ENCODE assay signal across 13 cellular contexts in the genomic region with DNA sequence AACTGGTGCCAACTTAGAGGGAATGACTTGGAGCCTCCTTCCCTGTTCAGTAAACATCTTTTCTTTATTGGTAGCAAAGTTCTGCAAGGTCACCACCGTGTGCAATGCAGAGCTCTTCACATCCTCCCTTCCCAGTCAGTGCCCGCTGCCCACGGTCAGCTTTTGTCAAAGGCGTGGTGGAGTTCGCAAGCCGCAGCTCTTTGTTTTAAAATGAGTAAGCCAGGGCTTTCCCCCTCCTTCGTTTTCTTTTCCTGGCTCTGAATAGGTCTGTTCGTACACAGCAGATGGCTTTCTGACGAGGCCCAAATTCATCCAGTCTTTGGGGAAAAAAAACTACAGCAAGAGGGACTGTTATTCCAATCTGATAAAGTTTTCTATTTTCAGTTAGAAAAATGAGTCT.
DNase-seq lines count a peak whose midpoint lies in the region; ATAC-seq and TF ChIP-seq lines count a peak whose summit lies in the region.
"Had no signal": no experiment of that assay in that cellular context is flagged by ENCODE, and none has a peak within 500 bp of the region (broad histone marks: within the 10 kb centered on the region; RNA-seq: fewer than 3 reads in every experiment).

No MANE protein-coding gene starts in this region.

- H3K4me1 Mint-ChIP-seq in CD8-positive, alpha-beta T cell (ENCODE audit: low read depth) = no peaks in the 10 kb centered on the region

- H3K9me3 ChIP-seq in right atrium auricular region (no peaks in the 10 kb centered on the region), A673 (ENCODE audit: low read depth, low read length, poor library complexity, severe bottlenecking) (no peaks in the 10 kb centered on the region)
- no peaks in the 10 kb centered on the region for H3K9me3 ChIP-seq in CD8-positive, alpha-beta T cell (ENCODE audit: low read length)
- H3K9me3 ChIP-seq: BLaER1 treated with 17β-estradiol and CSF1 and Interleukin-3, amounts not matched to agents 10 nM and 100 nM had no signal

- peak; percentile 64 for ATAC-seq in GM21576 (IDR thresholded peaks at IDR 0.05; ENCODE audit: unreplicated experiment)
- no peak for ATAC-seq in GM21381 (IDR thresholded peaks at IDR 0.05; ENCODE audit: unreplicated experiment)
- ATAC-seq in CD8-positive, alpha-beta T cell = no peak

- CTCF ChIA-PET in A673 (lab: Charles Lee) = no interaction called here
- CTCF ChIA-PET in CD8-positive, alpha-beta T cell (lab: Charles Lee) = no interaction called here

- POLR2A ChIA-PET in A673 (lab: Charles Lee; ENCODE audit: low non-redundant PET) = no interaction called here
- POLR2A ChIA-PET in CD8-positive, alpha-beta T cell (lab: Charles Lee) = interaction anchor here (1.1 kb wide), 1 partner anchor 30 kb away, joined by 3 read pairs; no protein-coding TSS in a partner anchor

- H3K4me3 Mint-ChIP-seq in CD8-positive, alpha-beta T cell = no peak overlapping the region
- H3K4me3 Mint-ChIP-seq: H9; natural killer cell treated with Interleukin-12 subunit alpha and Interleukin-12 subunit beta and Interleukin-15 and Interleukin-18, amount 100 ng/mL, for 72 hours had no signal

- TF ChIP-seq CTCF in GM06990 (IDR thresholded peaks at IDR 0.05; ENCODE audit: insufficient read depth, low read length, poor library complexity, severe bottlenecking) (no peak), right atrium auricular region (IDR thresholded peaks at IDR 0.05) (no peak), A673 (conservative IDR thresholded peaks at IDR 0.05; ENCODE audit: low read depth, low read length) (no peak)
- no peak for TF ChIP-seq CTCF in CD8-positive, alpha-beta T cell (IDR thresholded peaks at IDR 0.05)

- H3K4me3 ChIP-seq in GM06990 (replicated peaks; ENCODE audit: low read depth, low read length) = no peak overlapping the region
- H3K4me3 ChIP-seq in right atrium auricular region = no peak overlapping the region
- no peak overlapping the region for H3K4me3 ChIP-seq in A673 (ENCODE audit: low read depth, low read length, poor library complexity, severe bottlenecking)
- no peak overlapping the region for H3K4me3 ChIP-seq in CD8-positive, alpha-beta T cell (ENCODE audit: low read depth, low read length)
- H3K4me3 ChIP-seq: BLaER1 treated with 17β-estradiol and CSF1 and Interleukin-3, amounts not matched to agents 10 nM and 100 nM had no signal

- no TSS peak for BruUV-seq in A673 (replicated peaks; lab: Mats Ljungman, UMichigan)

- H3K27ac ChIP-seq in right atrium auricular region = peak overlapping the region in 1 of 2 donors; percentile 11
- no peak overlapping the region for H3K27ac ChIP-seq in A673 (ENCODE audit: low read depth, low read length, poor library complexity, severe bottlenecking)
- H3K27ac ChIP-seq in CD8-positive, alpha-beta T cell (ENCODE audit: low read depth, low read length) = no peak overlapping the region
- H3K27ac ChIP-seq: BLaER1 treated with 17β-estradiol and CSF1 and Interleukin-3, amounts not matched to agents 10 nM and 100 nM had no signal

- H3K27me3 Mint-ChIP-seq in CD8-positive, alpha-beta T cell (ENCODE audit: low read depth) = peaks cover 21% of the 10 kb centered on the region

- H3K4me1 ChIP-seq in right atrium auricular region = no peaks in the 10 kb centered on the region
- no peaks in the 10 kb centered on the region for H3K4me1 ChIP-seq in A673 (ENCODE audit: insufficient read depth, low read length, poor library complexity, severe bottlenecking)
- no peaks in the 10 kb centered on the region for H3K4me1 ChIP-seq in CD8-positive, alpha-beta T cell (ENCODE audit: insufficient read depth, low read length)

- H3K9me3 Mint-ChIP-seq in CD8-positive, alpha-beta T cell = no peaks in the 10 kb centered on the region
- H3K9me3 Mint-ChIP-seq: natural killer cell treated with Interleukin-12 subunit alpha and Interleukin-12 subunit beta and Interleukin-15 and Interleukin-18, amount 100 ng/mL, for 72 hours had no signal

- H3K36me3 ChIP-seq in GM06990 (ENCODE audit: control insufficient read depth, insufficient read depth, low read length) (no peaks in the 10 kb centered on the region), right atrium auricular region (no peaks in the 10 kb centered on the region), A673 (ENCODE audit: insufficient read depth, low read length, poor library complexity, severe bottlenecking) (no peaks in the 10 kb centered on the region)
- H3K36me3 ChIP-seq in CD8-positive, alpha-beta T cell (ENCODE audit: insufficient read depth, low read length) = no peaks in the 10 kb centered on the region
- H3K36me3 ChIP-seq: BLaER1 treated with 17β-estradiol and CSF1 and Interleukin-3, amounts not matched to agents 10 nM and 100 nM had no signal

- no peaks in the 10 kb centered on the region for H3K27me3 ChIP-seq in GM06990 (replicated peaks; ENCODE audit: control insufficient read depth, insufficient read depth, low read length)
- no peaks in the 10 kb centered on the region for H3K27me3 ChIP-seq in right atrium auricular region
- peaks cover 10% of the 10 kb centered on the region for H3K27me3 ChIP-seq in A673 (replicated peaks; ENCODE audit: insufficient read depth, low read depth, low read length, poor library complexity)
- no peaks in the 10 kb centered on the region for H3K27me3 ChIP-seq in CD8-positive, alpha-beta T cell (ENCODE audit: insufficient read depth, low read length)
- H3K27me3 ChIP-seq: BLaER1 treated with 17β-estradiol and CSF1 and Interleukin-3, amounts not matched to agents 10 nM and 100 nM had no signal

- intact Hi-C loops in A673 (cut with micrococcal nuclease; ENCODE audit: unreplicated experiment) = no loop called here
- intact Hi-C loops in CD8-positive, alpha-beta T cell (cut with DNase I, micrococcal nuclease) = no loop called here

- H3K27ac Mint-ChIP-seq in CD8-positive, alpha-beta T cell = no peak overlapping the region
- H3K27ac Mint-ChIP-seq: H9; natural killer cell treated with Interleukin-12 subunit alpha and Interleukin-12 subunit beta and Interleukin-15 and Interleukin-18, amount 100 ng/mL, for 72 hours had no signal

- peak; percentile 9 for DNase-seq in GM06990 (ENCODE audit: extremely low read depth, insufficient read length)
- DNase-seq in SW480 (ENCODE audit: low spot score) = peak; percentile 7
- peak; percentile 60 for DNase-seq in right atrium auricular region (ENCODE audit: low spot score)
- no peak for DNase-seq in NCI-H510A (lab: John Stamatoyannopoulos, UW)
- no peak for DNase-seq in A673 (ENCODE audit: low spot score)
- no peak for DNase-seq in CD8-positive, alpha-beta T cell
- DNase-seq: central memory CD4-positive, alpha-beta T cell; H9; NCI-H1930 had no signal

- H3K36me3 Mint-ChIP-seq in CD8-positive, alpha-beta T cell = no peaks in the 10 kb centered on the region
- H3K36me3 Mint-ChIP-seq: natural killer cell treated with Interleukin-12 subunit alpha and Interleukin-12 subunit beta and Interleukin-15 and Interleukin-18, amount 100 ng/mL, for 72 hours had no signal

Comparison
In these comparisons a context has a peak if more than half of its experiments do, and no peak if none do; other contexts are left out.
1. DNase-seq: peak in GM06990 (single experiment), SW480 (single experiment) and right atrium auricular region (single experiment); none in NCI-H510A (single experiment), A673 (single experiment) and CD8-positive, alpha-beta T cell (0 of 7).